Comparison of ENCODE assay signal across 9 cellular contexts in the genomic region with DNA sequence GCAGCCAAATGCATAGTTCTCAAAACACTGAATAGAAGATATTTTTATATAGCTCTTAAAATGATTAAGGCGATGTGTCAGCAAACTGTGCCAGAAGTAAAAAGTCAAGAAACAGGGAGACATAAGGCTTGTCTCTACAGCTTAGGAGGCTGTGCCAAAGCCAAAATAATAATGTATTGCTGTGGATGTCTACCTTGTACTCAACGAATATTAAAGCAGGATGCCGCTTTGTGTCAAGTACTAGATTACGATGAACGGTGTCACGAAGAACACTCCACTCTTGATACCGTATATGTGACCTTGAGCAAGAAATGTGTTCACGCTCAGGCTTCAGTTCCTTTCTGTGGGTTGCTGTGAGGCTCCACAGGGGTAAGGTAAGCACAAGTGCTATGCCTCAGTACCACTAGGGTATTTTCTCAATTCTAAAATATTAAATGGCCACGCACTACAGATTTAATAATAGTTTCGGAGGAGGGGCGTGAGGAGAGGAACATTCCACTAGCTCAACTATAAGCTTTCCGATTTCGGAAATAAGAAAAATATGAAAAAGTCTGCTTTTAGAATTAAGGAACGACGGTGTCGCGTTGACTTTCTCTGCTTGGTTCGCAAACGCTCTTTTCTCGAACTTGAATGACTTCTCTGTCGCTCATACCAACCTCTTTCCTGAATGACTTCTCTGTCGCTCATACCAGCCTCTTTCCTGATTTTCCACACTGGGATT. TPM values are rescaled to one million over a fixed set of nuclear protein-coding genes. Genes with fewer than 3 reads are reported as not detected.
DNase-seq lines count a peak whose midpoint lies in the region; ATAC-seq and TF ChIP-seq lines count a peak whose summit lies in the region.
"Had no signal": no experiment of that assay in that cellular context is flagged by ENCODE, and none has a peak within 500 bp of the region (broad histone marks: within the 10 kb centered on the region; RNA-seq: fewer than 3 reads in every experiment).

No MANE protein-coding gene starts in this region.

- ATAC-seq in GM18520 (IDR thresholded peaks at IDR 0.05; ENCODE audit: unreplicated experiment) (peak; percentile 39), HG02970 (IDR thresholded peaks at IDR 0.05; ENCODE audit: low FRiP score, unreplicated experiment) (peak; percentile 39), right cardiac atrium (peak; percentile 24 to 44)

- H3K9me3 ChIP-seq in BE2C = no peaks in the 10 kb centered on the region
- H3K9me3 ChIP-seq in right cardiac atrium (ENCODE audit: control insufficient read depth, low read length) = no peaks in the 10 kb centered on the region

- intact Hi-C loops in activated naive CD4-positive, alpha-beta T cell treated with anti-CD3 and anti-CD28 coated beads for 36 hours (cut with micrococcal nuclease) = loop anchor here (1.0 to 10.0 kb wide), 11 partner anchors 55 to 1360 kb away; partner anchors contain the start of genes CLGN, ELF2, ELMOD2 and RAB33B
- intact Hi-C loops in right cardiac atrium (cut with DNase I) = loop anchor here in 1 of 4 donors (5.0 kb wide), 1 partner anchor 155 kb away; no protein-coding TSS in a partner anchor

- H3K27me3 ChIP-seq in BE2C (no peaks in the 10 kb centered on the region), right cardiac atrium (ENCODE audit: control insufficient read depth, insufficient read depth) (no peaks in the 10 kb centered on the region)

- H3K4me3 Mint-ChIP-seq in activated naive CD4-positive, alpha-beta T cell treated with anti-CD3 and anti-CD28 coated beads for 36 hours = no peak overlapping the region
- H3K4me3 Mint-ChIP-seq: T-helper 1 cell treated with Interleukin-12 subunit alpha and Interleukin-12 subunit beta and Interleukin-4 antibody, amounts not matched to agents 30 μg/mL and 1 μg/mL, for 36 hours had no signal

- no peaks in the 10 kb centered on the region for H3K36me3 ChIP-seq in BE2C

- H3K27ac Mint-ChIP-seq in activated naive CD4-positive, alpha-beta T cell treated with anti-CD3 and anti-CD28 coated beads for 36 hours = no peak overlapping the region
- H3K27ac Mint-ChIP-seq: T-helper 1 cell treated with Interleukin-12 subunit alpha and Interleukin-12 subunit beta and Interleukin-4 antibody, amounts not matched to agents 30 μg/mL and 1 μg/mL, for 36 hours had no signal

- peak overlapping the region; percentile 72 for H3K4me3 ChIP-seq in BE2C (ENCODE audit: low read depth, low read length)
- H3K4me3 ChIP-seq in right cardiac atrium (ENCODE audit: low read length) = peak overlapping the region; percentile 69
- peak overlapping the region; percentile 81 for H3K4me3 ChIP-seq in skeletal muscle cell (ENCODE audit: low read depth, low read length)

- no peaks in the 10 kb centered on the region for H3K4me1 ChIP-seq in BE2C
- H3K4me1 ChIP-seq in right cardiac atrium (ENCODE audit: control insufficient read depth, insufficient read depth, low read length) = peaks cover 2% of the 10 kb centered on the region

- TF ChIP-seq CTCF in BE2C (IDR thresholded peaks at IDR 0.05; ENCODE audit: low read depth, low read length) = no peak; the same call in 1 of the 2 replicates

- under 1% methylated on average over 22 of the region's 22 CpGs for WGBS in right cardiac atrium

- no peaks in the 10 kb centered on the region for H3K27me3 Mint-ChIP-seq in activated naive CD4-positive, alpha-beta T cell treated with anti-CD3 and anti-CD28 coated beads for 36 hours (ENCODE audit: low read depth)

- DNase-seq in BE2C = no peak
- peak; percentile 16 for DNase-seq in NOMO-1 treated with dmso at 0.1 percent for 144 hours (lab: John Stamatoyannopoulos, UW; ENCODE audit: unreplicated experiment)
- DNase-seq in activated naive CD4-positive, alpha-beta T cell treated with anti-CD3 and anti-CD28 coated beads for 36 hours = peak; percentile 49
- no peak for DNase-seq in right cardiac atrium
- DNase-seq in skeletal muscle cell (ENCODE audit: low read depth) = no peak
- no peak for DNase-seq in middle frontal gyrus (ENCODE audit: extremely low spot score, low spot score)

- peak overlapping the region; percentile 90 for H3K27ac ChIP-seq in right cardiac atrium (ENCODE audit: low read length)

- H3K4me1 Mint-ChIP-seq in activated naive CD4-positive, alpha-beta T cell treated with anti-CD3 and anti-CD28 coated beads for 36 hours (ENCODE audit: low read depth) = peaks cover 33% of the 10 kb centered on the region

- no peaks in the 10 kb centered on the region for H3K9me3 Mint-ChIP-seq in activated naive CD4-positive, alpha-beta T cell treated with anti-CD3 and anti-CD28 coated beads for 36 hours
- H3K9me3 Mint-ChIP-seq: T-helper 1 cell treated with Interleukin-12 subunit alpha and Interleukin-12 subunit beta and Interleukin-4 antibody, amounts not matched to agents 30 μg/mL and 1 μg/mL, for 36 hours had no signal

- no peaks in the 10 kb centered on the region for H3K36me3 Mint-ChIP-seq in activated naive CD4-positive, alpha-beta T cell treated with anti-CD3 and anti-CD28 coated beads for 36 hours (ENCODE audit: low read depth)

- CTCF ChIA-PET in activated naive CD4-positive, alpha-beta T cell treated with anti-CD3 and anti-CD28 coated beads for 36 hours (lab: Charles Lee) = interaction anchor here (0.6 to 3.3 kb wide), 6 partner anchors 8 to 721 kb away, joined by 3 to 41 read pairs (median 4); no protein-coding TSS in a partner anchor

RNA-seq across cellular contexts. Expression of gene SCOC, which starts 0.7 kb away (rescaled TPM):
- 24.6 TPM for polyA plus RNA-seq in BE2C (2012; ENCODE audit: insufficient read depth, insufficient read length, low read depth)
- total RNA-seq in activated naive CD4-positive, alpha-beta T cell treated with anti-CD3 and anti-CD28 coated beads for 36 hours = 10 to 100 TPM; 44.7 to 49.4 TPM
- total RNA-seq in right cardiac atrium = 10 to 100 TPM; 82.3 to 98.1 (median 88.6) TPM
- polyA plus RNA-seq in right cardiac atrium = 108 TPM

RNA-seq across cellular contexts. Expression of gene CLGN, which starts 54.7 kb away (rescaled TPM):
- 7.1 TPM for polyA plus RNA-seq in BE2C (2012; ENCODE audit: insufficient read depth, insufficient read length, low read depth)
- total RNA-seq in activated naive CD4-positive, alpha-beta T cell treated with anti-CD3 and anti-CD28 coated beads for 36 hours = under 1 TPM in 1 of 2 experiments, not detected in 1; 0.10 TPM
- 100 to 1,000 TPM in 1 of 4 donors, 10 to 100 TPM in 3; 76.2 to 106 (median 85.4) TPM for total RNA-seq in right cardiac atrium
- polyA plus RNA-seq in right cardiac atrium = 86.5 TPM

Comparison
In these comparisons a context has a peak if more than half of its experiments do, and no peak if none do; other contexts are left out.
1. DNase-seq: peak in NOMO-1 treated with dmso at 0.1 percent for 144 hours (single experiment) and activated naive CD4-positive, alpha-beta T cell treated with anti-CD3 and anti-CD28 coated beads for 36 hours (single experiment); none in BE2C (single experiment), right cardiac atrium (0 of 3), skeletal muscle cell (single experiment) and middle frontal gyrus (single experiment).
2. RNA of gene CLGN, which starts 54.7 kb away (total RNA-seq): 76.2 to 106 TPM in right cardiac atrium; 0.10 TPM in activated naive CD4-positive, alpha-beta T cell treated with anti-CD3 and anti-CD28 coated beads for 36 hours; every median in the first group is over 10 times any median in the second.
3. Peak in every context shown above with its lines, with median percentiles within 50 percentile points of each other: H3K4me3 ChIP-seq and ATAC-seq.